Comparison of ENCODE assay signal across 15 cellular contexts in the genomic region with DNA sequence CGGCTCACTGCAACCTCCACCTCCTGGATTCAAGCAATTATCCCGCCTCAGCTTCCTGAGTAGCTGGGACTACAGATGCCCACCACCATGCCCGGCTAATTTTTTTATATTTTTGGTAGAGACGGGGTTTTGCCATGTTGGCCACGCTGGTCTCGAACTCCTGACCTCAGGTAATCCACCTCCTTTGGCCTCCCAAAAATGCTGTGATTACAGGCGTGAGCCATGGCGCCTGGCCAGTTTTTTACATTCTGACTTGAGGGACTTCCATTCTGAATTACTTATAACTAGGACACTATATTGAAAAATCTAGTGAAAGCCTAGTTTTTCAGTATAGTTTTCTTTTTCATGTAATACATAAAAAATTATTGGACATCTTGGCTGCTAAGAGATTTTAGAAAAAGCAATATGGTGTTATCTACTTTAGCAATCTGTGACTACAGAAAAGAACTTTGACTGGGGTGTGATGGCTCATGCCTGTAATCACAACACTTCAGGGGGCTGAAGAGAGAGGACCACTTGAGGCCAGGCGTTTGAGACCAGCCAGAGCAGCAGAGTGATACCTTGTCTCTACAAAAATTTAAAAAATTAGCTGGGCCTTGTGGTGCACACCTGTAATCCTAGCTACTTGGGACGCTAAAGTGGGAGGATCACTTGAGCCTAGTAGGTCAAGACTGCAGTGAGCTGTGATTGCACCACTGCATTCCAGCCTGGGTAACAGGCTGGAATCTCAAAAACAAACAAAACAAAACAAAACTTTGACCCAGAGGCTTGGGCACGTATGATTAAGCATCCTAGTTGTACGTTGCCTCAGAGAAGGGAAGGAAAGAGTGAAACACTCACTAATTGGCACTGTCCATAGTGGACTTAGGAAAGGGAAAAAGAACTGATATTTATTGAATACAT. TPM values are rescaled to one million over a fixed set of nuclear protein-coding genes. Genes with fewer than 3 reads are reported as not detected.
DNase-seq lines count a peak whose midpoint lies in the region; ATAC-seq and TF ChIP-seq lines count a peak whose summit lies in the region.
"Had no signal": no experiment of that assay in that cellular context is flagged by ENCODE, and none has a peak within 500 bp of the region (broad histone marks: within the 10 kb centered on the region; RNA-seq: fewer than 3 reads in every experiment).

No MANE protein-coding gene starts in this region.

- DNase-seq in HCEC 1CT (peak; percentile 71), astrocyte of the hippocampus (ENCODE audit: low read depth, low spot score) (peak; percentile 14), fibroblast of villous mesenchyme (ENCODE audit: low read depth) (peak; percentile 53), renal cortical epithelial cell (ENCODE audit: low read depth) (peak; percentile 67), NCI-H1048 (lab: John Stamatoyannopoulos, UW) (no peak)
- DNase-seq: cortex of kidney; NCI-H1436; stimulated activated CD4-positive, alpha-beta T cell treated with anti-CD3 and anti-CD28 coated beads, Interleukin-4, amount 100 ng/mL, for 4 hours; T-cell had no signal

- TF ChIP-seq CTCF in fibroblast of villous mesenchyme (IDR thresholded peaks at IDR 0.05; ENCODE audit: insufficient read depth, low read depth, low read length) = no peak

- no peak for ATAC-seq in HG03342 (IDR thresholded peaks at IDR 0.05; ENCODE audit: unreplicated experiment)
- ATAC-seq in GM19467 (IDR thresholded peaks at IDR 0.05; ENCODE audit: unreplicated experiment) = no peak
- no peak for ATAC-seq in GM21825 (IDR thresholded peaks at IDR 0.05; ENCODE audit: unreplicated experiment)
- ATAC-seq: esophagus mucosa, left cardiac atrium, Right ventricle myocardium inferior, T-cell had no signal

- H3K4me3 ChIP-seq in fibroblast of villous mesenchyme (ENCODE audit: low read depth, low read length) = no peak overlapping the region

RNA-seq across cellular contexts. Expression of a gene that starts 26.8 kb away (rescaled TPM):
- 17.7 and 35.0 TPM in 2 replicates for total RNA-seq in fibroblast of villous mesenchyme
- total RNA-seq in renal cortical epithelial cell = 42.5 and 83.4 TPM in 2 replicates
